ENCODE assay signal across 16 cellular contexts in genomic region chr5:135010502-135011354, GRCh38. TPM values are rescaled to one million over a fixed set of nuclear protein-coding genes. Genes with fewer than 3 reads are reported as not detected.
DNase-seq lines count a peak whose midpoint lies in the region; ATAC-seq, FAIRE-seq and TF ChIP-seq lines count a peak whose summit lies in the region.
"Had no signal": no experiment of that assay in that cellular context is flagged by ENCODE, and none has a peak within 500 bp of the region (broad histone marks: within the 10 kb centered on the region; RNA-seq: fewer than 3 reads in every experiment).

No MANE protein-coding gene starts in this region.

- H3K4me3 ChIP-seq in IMR-90 (ENCODE audit: insufficient read depth, low read depth, low read length) (no peak overlapping the region), bronchial epithelial cell (ENCODE audit: low read depth, low read length) (no peak overlapping the region)
- no peak overlapping the region for H3K4me3 ChIP-seq in naive thymus-derived CD4-positive, alpha-beta T cell (ENCODE audit: low read length)
- H3K4me3 ChIP-seq: uterus had no signal

- H3K9me3 Mint-ChIP-seq in naive thymus-derived CD4-positive, alpha-beta T cell = no peaks in the 10 kb centered on the region
- H3K9me3 Mint-ChIP-seq: CD8-positive, alpha-beta T cell had no signal

- H3K27ac Mint-ChIP-seq in naive thymus-derived CD4-positive, alpha-beta T cell = no peak overlapping the region
- H3K27ac Mint-ChIP-seq: CD8-positive, alpha-beta T cell had no signal

- H2AK9ac ChIP-seq in IMR-90 (replicated peaks; ENCODE audit: low read depth, low read length, poor library complexity) = no peak overlapping the region

- no peak overlapping the region for H4K91ac ChIP-seq in IMR-90 (ENCODE audit: insufficient read depth, low read depth, low read length)

- H4K8ac ChIP-seq in IMR-90 (ENCODE audit: low read depth in 2 of 2, low read length in 2 of 2) = no peak overlapping the region

- H3K9ac ChIP-seq in IMR-90 (ENCODE audit: low read depth, low read length) = no peak overlapping the region

- H2AFZ ChIP-seq in IMR-90 (replicated peaks; ENCODE audit: low read length, poor library complexity) = no peak overlapping the region

- TF ChIP-seq POLR2A in IMR-90 (IDR thresholded peaks at IDR 0.05; ENCODE audit: low read depth, low read length) = no peak

- H3K27me3 ChIP-seq in IMR-90 (ENCODE audit: control insufficient read depth, insufficient read depth, low read length) (no peaks in the 10 kb centered on the region), bronchial epithelial cell (ENCODE audit: control insufficient read depth, insufficient read depth, low read length) (no peaks in the 10 kb centered on the region)
- H3K27me3 ChIP-seq in naive thymus-derived CD4-positive, alpha-beta T cell (ENCODE audit: control insufficient read depth in 2 of 2, insufficient read depth in 2 of 2, low read length in 2 of 2) = no peaks in the 10 kb centered on the region
- H3K27me3 ChIP-seq: uterus had no signal

- no peaks in the 10 kb centered on the region; the same call in 1 of the 2 replicates for H3K36me3 ChIP-seq in IMR-90 (ENCODE audit: control insufficient read depth, insufficient read depth, low read length)
- no peaks in the 10 kb centered on the region for H3K36me3 ChIP-seq in bronchial epithelial cell (ENCODE audit: control insufficient read depth, insufficient read depth, low read length)
- no peaks in the 10 kb centered on the region for H3K36me3 ChIP-seq in naive thymus-derived CD4-positive, alpha-beta T cell (ENCODE audit: control insufficient read depth in 2 of 3, insufficient read depth in 3 of 3, low read length in 3 of 3)
- H3K36me3 ChIP-seq: uterus had no signal

- CTCF ChIA-PET in IMR-90 (lab: Yijun Ruan, JAX) = interaction anchor here (1.0 kb wide), 1 partner anchor 180 kb away, joined by 3 read pairs; no protein-coding TSS in a partner anchor
- CTCF ChIA-PET in naive thymus-derived CD4-positive, alpha-beta T cell (lab: Charles Lee) = no interaction called here

- H3K56ac ChIP-seq in IMR-90 (ENCODE audit: extremely low read depth, insufficient read depth, low read length) = no peak overlapping the region

- no peaks in the 10 kb centered on the region for H3K79me1 ChIP-seq in IMR-90 (ENCODE audit: low read depth in 1 of 2, low read length in 2 of 2)

- no peak overlapping the region for H2BK5ac ChIP-seq in IMR-90 (ENCODE audit: low read depth, low read length, poor library complexity, severe bottlenecking)

- WGBS in IMR-90 (ENCODE audit: extremely low coverage in 2 of 2, insufficient read length in 1 of 2), 2 experiments = 100% methylated on average over 1 of the region's 3 CpGs; no CpG with 5 or more reads in 1 of the 2 experiments

- intact Hi-C loops in IMR-90 (cut with micrococcal nuclease) = no loop called here
- intact Hi-C loops in naive thymus-derived CD4-positive, alpha-beta T cell (cut with micrococcal nuclease) = no loop called here

- no peak overlapping the region for H2BK20ac ChIP-seq in IMR-90 (ENCODE audit: low read depth, low read length)

- FAIRE-seq in bronchial epithelial cell (lab: Jason Lieb, UNC) = peak; percentile 91

- no peaks in the 10 kb centered on the region for H3K4me1 Mint-ChIP-seq in naive thymus-derived CD4-positive, alpha-beta T cell

- H3K36me3 Mint-ChIP-seq in naive thymus-derived CD4-positive, alpha-beta T cell = peaks cover 0 to 12% (median 0%) of the 10 kb centered on the region in 5 donors
- H3K36me3 Mint-ChIP-seq: CD8-positive, alpha-beta T cell had no signal

- no peak overlapping the region for H2BK15ac ChIP-seq in IMR-90 (ENCODE audit: low read depth, low read length)

- no peak overlapping the region for H3K18ac ChIP-seq in IMR-90 (ENCODE audit: low read depth, low read length)

- no peak overlapping the region for H3K4me2 ChIP-seq in IMR-90 (ENCODE audit: low read depth, low read length)

- H3K14ac ChIP-seq in IMR-90 (replicated peaks; ENCODE audit: low read depth, low read length) = 0 out of 2 replicates have a peak overlapping the region, but pooled peaks have one; percentile 21

- H4K20me1 ChIP-seq in IMR-90 (ENCODE audit: insufficient read depth, low read length) = peaks cover 6% of the 10 kb centered on the region

- peak; percentile 45 for TF ChIP-seq RAD21 in IMR-90 (IDR thresholded peaks at IDR 0.05; ENCODE audit: low read length)

- peak overlapping the region; percentile 56; the same call in 1 of the 2 replicates for H2AK5ac ChIP-seq in IMR-90 (ENCODE audit: low read depth, low read length)

- no peaks in the 10 kb centered on the region for H3K9me3 ChIP-seq in IMR-90 (ENCODE audit: control insufficient read depth, insufficient read depth, low read length)
- no peaks in the 10 kb centered on the region for H3K9me3 ChIP-seq in naive thymus-derived CD4-positive, alpha-beta T cell (ENCODE audit: control insufficient read depth in 2 of 3, low read length in 3 of 3)
- H3K9me3 ChIP-seq: uterus had no signal

- peaks cover 9% of the 10 kb centered on the region; the same call in 1 of the 2 replicates for H3K9me1 ChIP-seq in IMR-90 (ENCODE audit: insufficient read depth, low read length)

- TF ChIP-seq CTCF in IMR-90 (conservative IDR thresholded peaks at IDR 0.05; ENCODE audit: low read depth, low read length) = peak; percentile 41
- TF ChIP-seq CTCF in bronchial epithelial cell (IDR thresholded peaks at IDR 0.05; ENCODE audit: insufficient read depth, low read length, severe bottlenecking) = peak; percentile 28

- H2BK120ac ChIP-seq in IMR-90 (ENCODE audit: low read depth, low read length) = no peak overlapping the region

- H3K27ac ChIP-seq in IMR-90 (ENCODE audit: insufficient read depth, low read length) = no peak overlapping the region
- no peak overlapping the region for H3K27ac ChIP-seq in naive thymus-derived CD4-positive, alpha-beta T cell (ENCODE audit: low read depth, low read length)
- H3K27ac ChIP-seq: uterus had no signal

- H4K5ac ChIP-seq in IMR-90 (ENCODE audit: low read depth, low read length) = no peak overlapping the region

- BruUV-seq in IMR-90 (replicated peaks; lab: Mats Ljungman, UMichigan) = no TSS peak

- peaks cover 0 to 2% (median 0%) of the 10 kb centered on the region in 5 donors for H3K27me3 Mint-ChIP-seq in naive thymus-derived CD4-positive, alpha-beta T cell

- H3K4me1 ChIP-seq in IMR-90 (ENCODE audit: control insufficient read depth, insufficient read depth, low read length) = peaks cover 7% of the 10 kb centered on the region; the same call in 1 of the 2 replicates
- H3K4me1 ChIP-seq in naive thymus-derived CD4-positive, alpha-beta T cell (ENCODE audit: control insufficient read depth in 2 of 2, insufficient read depth in 2 of 2, low read length in 2 of 2) = no peaks in the 10 kb centered on the region
- H3K4me1 ChIP-seq: uterus had no signal

- no peak overlapping the region for H3K23ac ChIP-seq in IMR-90 (ENCODE audit: low read depth, low read length)

- no peak overlapping the region for H3K4me3 Mint-ChIP-seq in naive thymus-derived CD4-positive, alpha-beta T cell
- H3K4me3 Mint-ChIP-seq: CD8-positive, alpha-beta T cell had no signal

- H3K4ac ChIP-seq in IMR-90 (ENCODE audit: low read depth, low read length) = no peak overlapping the region

- POLR2A ChIA-PET in IMR-90 (lab: Charles Lee; ENCODE audit: unreplicated experiment) = no interaction called here
- POLR2A ChIA-PET in naive thymus-derived CD4-positive, alpha-beta T cell (lab: Charles Lee) = no interaction called here

- in situ Hi-C loops in IMR-90 (cut with MboI; ENCODE audit: low sequenced_read_pairs) = loop anchor here (10.0 kb wide), 1 partner anchor 324 kb away; no protein-coding TSS in a partner anchor

- DNase-seq in CD1c-positive myeloid dendritic cell (ENCODE audit: extremely low spot score) (peak; percentile 24), IMR-90 (peak; percentile 27), bronchial epithelial cell (ENCODE audit: low read depth) (no peak), mesenteric fat pad (ENCODE audit: low spot score) (peak; percentile 68), NCI-H82 treated with DMSO at 0.1 percent for 48 hours (lab: John Stamatoyannopoulos, UW; ENCODE audit: unreplicated experiment) (no peak), activated T-cell treated with anti-CD3 and anti-CD28 coated beads for 4 hours (no peak)
- DNase-seq in naive thymus-derived CD4-positive, alpha-beta T cell = no peak
- no peak for DNase-seq in activated T-cell treated with anti-CD3 and anti-CD28 coated beads, Interleukin-2, amount 50 U/mL, for 48 hours
- DNase-seq: activated effector memory CD4-positive, alpha-beta T cell treated with Interleukin-2 at 50 U/mL for 16 hours; NCI-H1436; NCI-H524; stimulated activated CD4-positive, alpha-beta T cell treated with anti-CD3 and anti-CD28 coated beads, Interleukin-2, amount 100 ng/mL, for 48 hours; T1000; uterus had no signal

- peak; percentile 19; the same call in 1 of the 2 replicates for ATAC-seq in IMR-90 (ENCODE audit: low read depth)
- no peak for ATAC-seq in naive thymus-derived CD4-positive, alpha-beta T cell
- ATAC-seq: CD8-positive, alpha-beta T cell had no signal

- dilution Hi-C loops in IMR-90 (cut with HindIII; ENCODE audit: low sequenced_read_pairs, unreplicated experiment) = no loop called here

TF ChIP-seq in IMR-90, 13 proteins besides CTCF, POLR2A, EP300 and RAD21:
- TF ChIP-seq SMC3 (IDR thresholded peaks at IDR 0.05; ENCODE audit: low read depth, low read length) (peak; percentile 29; the same call in 1 of the 2 replicates), NFE2L2 (IDR thresholded peaks at IDR 0.05; ENCODE audit: low read depth, low read length) (no peak)

RNA-seq across cellular contexts. Expression of gene PITX1, which starts 23.3 kb away (rescaled TPM):
- total RNA-seq in IMR-90 (2012; rRNA removed) = 10.3 and 10.4 TPM in 2 replicates
- 29.8 and 41.9 TPM in 2 replicates for polyA plus RNA-seq in IMR-90 (2012; rRNA removed)
- polyA plus RNA-seq in IMR-90 (2012; cell fraction: cytosol; rRNA removed) = 29.9 and 83.6 TPM in 2 replicates
- polyA plus RNA-seq in IMR-90 (2012; cell fraction: nucleus; rRNA removed; ENCODE audit: low replicate concordance) = 40.5 and 74.0 TPM in 2 replicates
- 87.7 and 145 TPM in 2 replicates for total RNA-seq in bronchial epithelial cell
- 0.13 TPM for total RNA-seq in mesenteric fat pad
- total RNA-seq in naive thymus-derived CD4-positive, alpha-beta T cell = under 1 TPM in 1 of 5 experiments, not detected in 4; 0.17 TPM
- polyA plus RNA-seq in naive thymus-derived CD4-positive, alpha-beta T cell = not detected
- total RNA-seq: CD8-positive, alpha-beta T cell; kidney epithelial cell had no signal

RNA-seq across cellular contexts. Expression of gene CATSPER3, which starts 43.0 kb away (rescaled TPM):
- total RNA-seq in IMR-90 (2012; rRNA removed) (under 0.01 TPM in 1 of 2 replicates, not detected in the other), bronchial epithelial cell (under 0.01 and 0.26 TPM in 2 replicates), mesenteric fat pad (0.61 TPM)
- 0.12 TPM in 1 of 2 replicates, not detected in the other for polyA plus RNA-seq in IMR-90 (2012; rRNA removed)
- polyA plus RNA-seq in IMR-90 (2012; cell fraction: cytosol; rRNA removed) = 0.02 and 0.05 TPM in 2 replicates
- polyA plus RNA-seq in IMR-90 (2012; cell fraction: nucleus; rRNA removed; ENCODE audit: low replicate concordance) = 0.40 and 0.75 TPM in 2 replicates
- 1 to 10 TPM in 2 of 5 experiments, under 1 TPM in 3; 0.53 to 1.5 (median 0.97) TPM for total RNA-seq in naive thymus-derived CD4-positive, alpha-beta T cell
- polyA plus RNA-seq in naive thymus-derived CD4-positive, alpha-beta T cell = under 1 TPM; 0.45 to 0.81 TPM

Comparison
In these comparisons a context has a peak if more than half of its experiments do, and no peak if none do; other contexts are left out.
1. DNase-seq: peak in CD1c-positive myeloid dendritic cell (single experiment), IMR-90 (single experiment) and mesenteric fat pad (single experiment); none in bronchial epithelial cell (single experiment), NCI-H82 treated with DMSO at 0.1 percent for 48 hours (single experiment), naive thymus-derived CD4-positive, alpha-beta T cell (0 of 9), activated T-cell treated with anti-CD3 and anti-CD28 coated beads, Interleukin-2, amount 50 U/mL, for 48 hours (0 of 2) and activated T-cell treated with anti-CD3 and anti-CD28 coated beads for 4 hours (single experiment).